8 cellular contexts compared by ENCODE assay signal in genomic region chr17:2854662-2855061, GRCh38. TPM values are rescaled to one million over a fixed set of nuclear protein-coding genes. Genes with fewer than 3 reads are reported as not detected.
DNase-seq lines count a peak whose midpoint lies in the region; ATAC-seq and TF ChIP-seq lines count a peak whose summit lies in the region.

No MANE protein-coding gene starts in this region.

- H3K9me3 ChIP-seq in HUES64 (ENCODE audit: insufficient read depth, low read depth, low read length) (no peaks in the 10 kb centered on the region), muscle layer of duodenum (ENCODE audit: control insufficient read depth in 1 of 2, low read length in 2 of 2) (no peaks in the 10 kb centered on the region)

- H3K27me3 ChIP-seq in HUES64 (ENCODE audit: insufficient read depth, low read length) (peaks cover 20% of the 10 kb centered on the region), dorsolateral prefrontal cortex (peaks cover 0 to 55% (median 26%) of the 10 kb centered on the region in 45 donors), muscle layer of duodenum (ENCODE audit: low read depth, low read length) (peaks cover 6% of the 10 kb centered on the region)

- WGBS in HUES64 = 2% methylated on average over 7 of the region's 7 CpGs

- ATAC-seq in GM21723 (IDR thresholded peaks at IDR 0.05; ENCODE audit: unreplicated experiment) (no peak), GM18858 (IDR thresholded peaks at IDR 0.05; ENCODE audit: unreplicated experiment) (no peak), HG02840 (IDR thresholded peaks at IDR 0.05; ENCODE audit: low FRiP score, unreplicated experiment) (no peak)

- peaks cover 23% of the 10 kb centered on the region for H3K4me1 ChIP-seq in HUES64 (ENCODE audit: insufficient read depth, low read length)
- peaks cover 11 to 14% of the 10 kb centered on the region in 2 donors for H3K4me1 ChIP-seq in muscle layer of duodenum (ENCODE audit: control insufficient read depth in 1 of 2, insufficient read depth in 2 of 2, low read length in 2 of 2)

- TF ChIP-seq CTCF in AG10803 (conservative IDR thresholded peaks at IDR 0.05; ENCODE audit: low read length) (no peak), dorsolateral prefrontal cortex (IDR thresholded peaks at IDR 0.05 in 54 of 56, conservative IDR thresholded peaks at IDR 0.05 in 2 of 56; ENCODE audit: low read depth in 1 of 56, partially characterized antibody in 56 of 56) (no peak)

- H3K36me3 ChIP-seq in HUES64 (ENCODE audit: insufficient read depth, low read length) = no peaks in the 10 kb centered on the region
- H3K36me3 ChIP-seq in muscle layer of duodenum (ENCODE audit: control insufficient read depth in 1 of 2, insufficient read depth in 2 of 2, low read length in 2 of 2) = no peaks in the 10 kb centered on the region

- peak overlapping the region; percentile 23; the same call in 1 of the 2 replicates for H3K27ac ChIP-seq in HUES64 (ENCODE audit: low read depth, low read length)
- no peak overlapping the region for H3K27ac ChIP-seq in dorsolateral prefrontal cortex
- H3K27ac ChIP-seq in muscle layer of duodenum (ENCODE audit: low read length) = no peak overlapping the region

- intact Hi-C loops in dorsolateral prefrontal cortex (cut with DNase I) = no loop called here

- DNase-seq in AG10803 (ENCODE audit: low read depth) (no peak), dorsolateral prefrontal cortex (peak in 1 of 10 donors; percentile 21), HUDEP-2 (lab: John Stamatoyannopoulos, UW; ENCODE audit: unreplicated experiment in 76 of 76) (no peak)

- peak overlapping the region; percentile 78 for H3K9ac ChIP-seq in HUES64 (ENCODE audit: low read depth, low read length)

- H3K4me3 ChIP-seq in AG10803 (ENCODE audit: low read length) = peak overlapping the region; percentile 39
- peak overlapping the region; percentile 89 for H3K4me3 ChIP-seq in HUES64 (ENCODE audit: low read length)
- H3K4me3 ChIP-seq in dorsolateral prefrontal cortex = peak overlapping the region in 56 of 59 donors; percentile 26 to 73 (median 54)
- peak overlapping the region; percentile 55 to 63 for H3K4me3 ChIP-seq in muscle layer of duodenum (ENCODE audit: low read depth in 1 of 2, low read length in 2 of 2)

RNA-seq across cellular contexts. Expression of gene RAP1GAP2, which starts 58.4 kb away (rescaled TPM):
- 13.1 TPM for polyA plus RNA-seq in HUES64 (2013, experiment 1 of 2)
- 11.6 TPM for polyA plus RNA-seq in HUES64 (2013, experiment 2 of 2)
- total RNA-seq in dorsolateral prefrontal cortex = 100 to 1,000 TPM in 98 of 120 experiments, 10 to 100 TPM in 22; 46.2 to 205 (median 124) TPM

Comparison
In these comparisons a context has a peak if more than half of its experiments do, and no peak if none do; other contexts are left out.
1. H3K4me3 ChIP-seq: peak in every context shown above with its lines; median percentile 89 in HUES64; 59 in muscle layer of duodenum; 54 in dorsolateral prefrontal cortex; 39 in AG10803.